Comparison of ENCODE assay signal across 19 cellular contexts in genomic region chr6:116389357-116389756, GRCh38. TPM values are rescaled to one million over a fixed set of nuclear protein-coding genes. Genes with fewer than 3 reads are reported as not detected.
DNase-seq lines count a peak whose midpoint lies in the region; ATAC-seq and TF ChIP-seq lines count a peak whose summit lies in the region.
"Had no signal": no experiment of that assay in that cellular context is flagged by ENCODE, and none has a peak within 500 bp of the region (broad histone marks: within the 10 kb centered on the region; RNA-seq: fewer than 3 reads in every experiment).

No MANE protein-coding gene starts in this region.

- in situ Hi-C loops in GM23248 (cut with MboI) = no loop called here

- H3K9ac ChIP-seq in BLaER1 (no peak overlapping the region), GM23248 (peak overlapping the region; percentile 35; the same call in 1 of the 2 replicates), adipocyte (ENCODE audit: low read length) (no peak overlapping the region)

- H3K27me3 ChIP-seq in BLaER1 (no peaks in the 10 kb centered on the region), GM23248 (replicated peaks; ENCODE audit: insufficient read depth) (no peaks in the 10 kb centered on the region), adipocyte (replicated peaks; ENCODE audit: control insufficient read depth, insufficient read depth, low read length) (no peaks in the 10 kb centered on the region)
- H3K27me3 ChIP-seq: suprapubic skin had no signal

- H3K4me1 ChIP-seq in BLaER1 (peaks cover 52% of the 10 kb centered on the region), GM23248 (ENCODE audit: insufficient read depth) (peaks cover 88% of the 10 kb centered on the region), adipocyte (ENCODE audit: control insufficient read depth, insufficient read depth, low read length) (peaks cover 72% of the 10 kb centered on the region)

- H3K9me3 Mint-ChIP-seq in mesothelial cell of epicardium = no peaks in the 10 kb centered on the region

- peaks cover 59% of the 10 kb centered on the region for H3F3A ChIP-seq in GM23248 (ENCODE audit: insufficient read depth)

- H2AFZ ChIP-seq in GM23248 = no peak overlapping the region

- H3K79me2 ChIP-seq in GM23248 (ENCODE audit: insufficient read depth) = peaks cover 78% of the 10 kb centered on the region

- H3K4me3 ChIP-seq in BLaER1 (no peak overlapping the region), GM23248 (no peak overlapping the region; the same call in 1 of the 2 replicates), adipocyte (ENCODE audit: low read length) (no peak overlapping the region)
- H3K4me3 ChIP-seq: suprapubic skin had no signal

- H3K9me3 ChIP-seq in BLaER1 = no peaks in the 10 kb centered on the region
- H3K9me3 ChIP-seq in GM23248 (ENCODE audit: low read depth) = no peaks in the 10 kb centered on the region
- no peaks in the 10 kb centered on the region for H3K9me3 ChIP-seq in adipocyte (ENCODE audit: control insufficient read depth, low read length)
- H3K9me3 ChIP-seq: suprapubic skin had no signal

- no peaks in the 10 kb centered on the region for H3K36me3 ChIP-seq in BLaER1
- H3K36me3 ChIP-seq in GM23248 (ENCODE audit: low read depth) = no peaks in the 10 kb centered on the region
- peaks cover 3% of the 10 kb centered on the region for H3K36me3 ChIP-seq in adipocyte (ENCODE audit: control insufficient read depth, insufficient read depth, low read length, severe bottlenecking)
- H3K36me3 ChIP-seq: suprapubic skin had no signal

- H4K20me1 ChIP-seq in BLaER1 (no peaks in the 10 kb centered on the region), GM23248 (ENCODE audit: insufficient read depth) (no peaks in the 10 kb centered on the region)

- no peak overlapping the region for H3K27ac ChIP-seq in BLaER1
- H3K27ac ChIP-seq in GM23248 = peak overlapping the region; percentile 27
- H3K27ac ChIP-seq: suprapubic skin had no signal

- H3K4me2 ChIP-seq in BLaER1 = peak overlapping the region; percentile 56
- H3K4me2 ChIP-seq in GM23248 (ENCODE audit: unreplicated experiment) = peak overlapping the region; percentile 56

- peak; percentile 45 for DNase-seq in GM23248
- DNase-seq in adipocyte (ENCODE audit: low read depth) = peak; percentile 50
- no peak for DNase-seq in mesothelial cell of epicardium (ENCODE audit: low spot score in 2 of 2, unreplicated experiment in 2 of 2)
- no peak for DNase-seq in omental fat pad (ENCODE audit: low spot score)
- no peak for DNase-seq in DMS53 treated with DMSO at 0.1 percent for 48 hours (lab: John Stamatoyannopoulos, UW; ENCODE audit: unreplicated experiment)
- DNase-seq: activated CD4-positive, alpha-beta T cell treated with anti-CD3 and anti-CD28 coated beads for 48 hours; activated CD8-positive, alpha-beta memory T cell treated with anti-CD3 and anti-CD28 coated beads, Interleukin-2, amount 50 U/mL, for 4 hours; activated effector memory CD4-positive, alpha-beta T cell treated with Interleukin-2 at 50 U/mL for 16 hours; COR-L47; effector CD4-positive, alpha-beta T cell; NCI-H1417 treated with DMSO at 0.1 percent for 48 hours; NCI-H2171 treated with DMSO at 0.1 percent for 48 hours had no signal

- peaks cover 54% of the 10 kb centered on the region for H3K4me1 Mint-ChIP-seq in mesothelial cell of epicardium

- ATAC-seq in GM19397 (IDR thresholded peaks at IDR 0.05; ENCODE audit: unreplicated experiment) = no peak
- no peak for ATAC-seq in omental fat pad (ENCODE audit: low FRiP score)
- no peak for ATAC-seq in HG02678 (IDR thresholded peaks at IDR 0.05; ENCODE audit: unreplicated experiment)
- ATAC-seq: esophagus mucosa, Panc1, SK-N-SH treated with all-trans-retinoic acid at 6 μM for 48 hours had no signal

- no peaks in the 10 kb centered on the region for H3K9me2 ChIP-seq in GM23248 (ENCODE audit: insufficient read depth)

- no peak overlapping the region for H3K4me3 Mint-ChIP-seq in mesothelial cell of epicardium

- no peaks in the 10 kb centered on the region for H3K27me3 Mint-ChIP-seq in mesothelial cell of epicardium (ENCODE audit: low read depth)

- no peak for TF ChIP-seq CTCF in mesothelial cell of epicardium (IDR thresholded peaks at IDR 0.05; ENCODE audit: unreplicated experiment)
- TF ChIP-seq CTCF in omental fat pad (IDR thresholded peaks at IDR 0.05) = no peak

- peak overlapping the region; percentile 35 for H3K27ac Mint-ChIP-seq in mesothelial cell of epicardium

- H3K36me3 Mint-ChIP-seq in mesothelial cell of epicardium = no peaks in the 10 kb centered on the region

RNA-seq across cellular contexts. Expression of gene DSE, which starts 18.6 kb away (rescaled TPM):
- total RNA-seq in GM23248 (2014; rRNA removed; shearing (Covaris generic)) = 76.9 and 83.9 TPM in 2 replicates
- polyA plus RNA-seq in GM23248 (2016; fragmentation: Nextera tagmentation; extraction: Ambion mirVana) = 42.7 and 44.6 TPM in 2 replicates
- 69.6 to 73.3 TPM (median 70.7 TPM) in 3 replicates for total RNA-seq in mesothelial cell of epicardium
- 100 to 1,000 TPM in 2 of 4 donors, 10 to 100 TPM in 2; 80.9 to 145 (median 100) TPM for total RNA-seq in omental fat pad

Comparison
In these comparisons a context has a peak if more than half of its experiments do, and no peak if none do; other contexts are left out.
1. DNase-seq: peak in GM23248 (single experiment) and adipocyte (single experiment); none in mesothelial cell of epicardium (0 of 2), omental fat pad (single experiment) and DMS53 treated with DMSO at 0.1 percent for 48 hours (single experiment).